In the genomic region with DNA sequence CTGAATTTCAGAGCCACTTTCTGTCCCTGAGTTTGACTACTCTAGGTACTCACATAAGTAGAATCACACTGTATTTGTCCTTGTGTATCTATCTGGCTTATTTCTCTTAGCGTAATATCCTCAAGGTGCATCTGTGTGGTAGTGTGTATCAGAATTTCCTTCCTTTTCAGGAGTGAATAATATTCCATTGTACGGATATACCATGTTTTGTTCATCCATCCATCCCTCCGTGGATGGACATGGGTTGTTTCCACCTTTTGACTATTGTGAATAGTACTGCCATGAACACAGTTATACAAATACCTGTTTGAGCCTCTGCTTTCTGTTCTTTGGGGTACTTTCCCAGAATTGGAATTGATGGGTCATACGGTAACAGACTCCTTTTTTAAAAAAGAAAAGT, we compare ENCODE assay signal across 1 cellular context.
TF ChIP-seq lines count a peak whose summit lies in the region.

No MANE protein-coding gene starts in this region.

TF ChIP-seq in HEK293, 187 proteins besides CTCF, POLR2A, EP300 and RAD21 (continued from another document):
- TF ChIP-seq, protein P1, sequence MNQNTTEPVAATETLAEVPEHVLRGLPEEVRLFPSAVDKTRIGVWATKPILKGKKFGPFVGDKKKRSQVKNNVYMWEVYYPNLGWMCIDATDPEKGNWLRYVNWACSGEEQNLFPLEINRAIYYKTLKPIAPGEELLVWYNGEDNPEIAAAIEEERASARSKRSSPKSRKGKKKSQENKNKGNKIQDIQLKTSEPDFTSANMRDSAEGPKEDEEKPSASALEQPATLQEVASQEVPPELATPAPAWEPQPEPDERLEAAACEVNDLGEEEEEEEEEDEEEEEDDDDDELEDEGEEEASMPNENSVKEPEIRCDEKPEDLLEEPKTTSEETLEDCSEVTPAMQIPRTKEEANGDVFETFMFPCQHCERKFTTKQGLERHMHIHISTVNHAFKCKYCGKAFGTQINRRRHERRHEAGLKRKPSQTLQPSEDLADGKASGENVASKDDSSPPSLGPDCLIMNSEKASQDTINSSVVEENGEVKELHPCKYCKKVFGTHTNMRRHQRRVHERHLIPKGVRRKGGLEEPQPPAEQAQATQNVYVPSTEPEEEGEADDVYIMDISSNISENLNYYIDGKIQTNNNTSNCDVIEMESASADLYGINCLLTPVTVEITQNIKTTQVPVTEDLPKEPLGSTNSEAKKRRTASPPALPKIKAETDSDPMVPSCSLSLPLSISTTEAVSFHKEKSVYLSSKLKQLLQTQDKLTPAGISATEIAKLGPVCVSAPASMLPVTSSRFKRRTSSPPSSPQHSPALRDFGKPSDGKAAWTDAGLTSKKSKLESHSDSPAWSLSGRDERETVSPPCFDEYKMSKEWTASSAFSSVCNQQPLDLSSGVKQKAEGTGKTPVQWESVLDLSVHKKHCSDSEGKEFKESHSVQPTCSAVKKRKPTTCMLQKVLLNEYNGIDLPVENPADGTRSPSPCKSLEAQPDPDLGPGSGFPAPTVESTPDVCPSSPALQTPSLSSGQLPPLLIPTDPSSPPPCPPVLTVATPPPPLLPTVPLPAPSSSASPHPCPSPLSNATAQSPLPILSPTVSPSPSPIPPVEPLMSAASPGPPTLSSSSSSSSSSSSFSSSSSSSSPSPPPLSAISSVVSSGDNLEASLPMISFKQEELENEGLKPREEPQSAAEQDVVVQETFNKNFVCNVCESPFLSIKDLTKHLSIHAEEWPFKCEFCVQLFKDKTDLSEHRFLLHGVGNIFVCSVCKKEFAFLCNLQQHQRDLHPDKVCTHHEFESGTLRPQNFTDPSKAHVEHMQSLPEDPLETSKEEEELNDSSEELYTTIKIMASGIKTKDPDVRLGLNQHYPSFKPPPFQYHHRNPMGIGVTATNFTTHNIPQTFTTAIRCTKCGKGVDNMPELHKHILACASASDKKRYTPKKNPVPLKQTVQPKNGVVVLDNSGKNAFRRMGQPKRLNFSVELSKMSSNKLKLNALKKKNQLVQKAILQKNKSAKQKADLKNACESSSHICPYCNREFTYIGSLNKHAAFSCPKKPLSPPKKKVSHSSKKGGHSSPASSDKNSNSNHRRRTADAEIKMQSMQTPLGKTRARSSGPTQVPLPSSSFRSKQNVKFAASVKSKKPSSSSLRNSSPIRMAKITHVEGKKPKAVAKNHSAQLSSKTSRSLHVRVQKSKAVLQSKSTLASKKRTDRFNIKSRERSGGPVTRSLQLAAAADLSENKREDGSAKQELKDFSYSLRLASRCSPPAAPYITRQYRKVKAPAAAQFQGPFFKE (tag by site-specific recombination; IDR thresholded peaks at IDR 0.05; ENCODE audit: borderline replicate concordance), result no peak
- no peak for TF ChIP-seq ZBTB7A (tag by site-specific recombination; IDR thresholded peaks at IDR 0.05; ENCODE audit: low read depth)
- TF ChIP-seq KLF9 (tag by site-specific recombination; IDR thresholded peaks at IDR 0.05; ENCODE audit: low read depth), result no peak
- TF ChIP-seq ZNF837 (tag by site-specific recombination; IDR thresholded peaks at IDR 0.05), result no peak
- no peak for TF ChIP-seq ZBTB10 (tag by site-specific recombination; IDR thresholded peaks at IDR 0.05)
- no peak for TF ChIP-seq REST (tag by site-specific recombination; IDR thresholded peaks at IDR 0.05)
- TF ChIP-seq ZNF146 (tag by site-specific recombination; IDR thresholded peaks at IDR 0.05), result peak; percentile 98
- TF ChIP-seq ZNF600 (tag by site-specific recombination; IDR thresholded peaks at IDR 0.05), result no peak
- no peak for TF ChIP-seq ZSCAN23 (tag by site-specific recombination; IDR thresholded peaks at IDR 0.05)
- no peak for TF ChIP-seq KLF7 (tag by site-specific recombination; IDR thresholded peaks at IDR 0.05; ENCODE audit: borderline replicate concordance)
